ENCODE assay signal across 1 cellular context in genomic region chr17:57860414-57860999, GRCh38.
TF ChIP-seq lines count a peak whose summit lies in the region.

No MANE protein-coding gene starts in this region.

TF ChIP-seq in GM12878, 131 proteins besides CTCF, POLR2A, EP300 and RAD21 (continued from another document):
- TF ChIP-seq RFX5 (IDR thresholded peaks at IDR 0.05; ENCODE audit: low read depth, low read length), result peak; percentile 42; the same call in 1 of the 2 replicates
- TF ChIP-seq CUX1 (IDR thresholded peaks at IDR 0.05; ENCODE audit: insufficient replicate concordance, low read depth, low read length), result no peak
- no peak for TF ChIP-seq MLLT1 (IDR thresholded peaks at IDR 0.05)
